In genomic region chr16:567362-568256, GRCh38 we compare ENCODE assay signal across 9 cellular contexts. TPM values are rescaled to one million over a fixed set of nuclear protein-coding genes. Genes with fewer than 3 reads are reported as not detected.
A peak's percentile ranks its signal among the peaks of the same experiment; 100 is the strongest.
DNase-seq lines count a peak whose midpoint lies in the region; ATAC-seq and TF ChIP-seq lines count a peak whose summit lies in the region.
"Had no signal": no experiment of that assay in that cellular context is flagged by ENCODE, and none has a peak within 500 bp of the region (broad histone marks: within the 10 kb centered on the region; RNA-seq: fewer than 3 reads in every experiment).

No MANE protein-coding gene starts in this region.

- CTCF ChIA-PET in OCI-LY7 (lab: Charles Lee; ENCODE audit: unreplicated experiment), result no interaction called here

- TF ChIP-seq CTCF in GM12875 (IDR thresholded peaks at IDR 0.05; ENCODE audit: borderline replicate concordance, insufficient read depth, low read depth, low read length), result no peak
- no peak for TF ChIP-seq CTCF in OCI-LY7 (conservative IDR thresholded peaks at IDR 0.05; ENCODE audit: low read length)
- TF ChIP-seq CTCF in esophagus muscularis mucosa (IDR thresholded peaks at IDR 0.05), result no peak

- no peaks in the 10 kb centered on the region for H4K20me1 ChIP-seq in OCI-LY7 (ENCODE audit: insufficient read depth, low read length)

- POLR2A ChIA-PET in OCI-LY7 (lab: Charles Lee), result no interaction called here

- peak overlapping the region; percentile 51 for H3K4me3 Mint-ChIP-seq in stimulated activated effector memory CD8-positive, alpha-beta T cell treated with anti-CD3 and anti-CD28 coated beads, Interleukin-12 subunit alpha, Interleukin-12 subunit beta, amount 100 ng/mL, for 72 hours

- no peaks in the 10 kb centered on the region for H3K36me3 ChIP-seq in OCI-LY7 (ENCODE audit: insufficient read depth, low read length)
- H3K36me3 ChIP-seq in esophagus muscularis mucosa, result peaks cover 0 to 9% (median 0%) of the 10 kb centered on the region in 4 donors

- peaks cover 35% of the 10 kb centered on the region for H3K4me1 Mint-ChIP-seq in stimulated activated effector memory CD8-positive, alpha-beta T cell treated with anti-CD3 and anti-CD28 coated beads, Interleukin-12 subunit alpha, Interleukin-12 subunit beta, amount 100 ng/mL, for 72 hours

- peak overlapping the region; percentile 38 for H3K4me3 ChIP-seq in GM12875 (ENCODE audit: low read depth, low read length)
- peak overlapping the region; percentile 46 for H3K4me3 ChIP-seq in OCI-LY7 (ENCODE audit: low read depth, low read length, poor library complexity, severe bottlenecking)
- H3K4me3 ChIP-seq in esophagus muscularis mucosa, result peak overlapping the region; percentile 43 to 52 (median 46)
- H3K4me3 ChIP-seq: MG63 had no signal

- TF ChIP-seq EP300 in esophagus muscularis mucosa (IDR thresholded peaks at IDR 0.05), result no peak

- H3K79me2 ChIP-seq in OCI-LY7 (ENCODE audit: insufficient read depth, low read depth, low read length), result peaks cover 7% of the 10 kb centered on the region; the same call in 1 of the 2 replicates

- H3K36me3 Mint-ChIP-seq in stimulated activated effector memory CD8-positive, alpha-beta T cell treated with anti-CD3 and anti-CD28 coated beads, Interleukin-12 subunit alpha, Interleukin-12 subunit beta, amount 100 ng/mL, for 72 hours, result no peaks in the 10 kb centered on the region

- peak overlapping the region; percentile 67 for H3K27ac ChIP-seq in OCI-LY7 (ENCODE audit: low read depth, low read length, poor library complexity, severe bottlenecking)
- H3K27ac ChIP-seq in esophagus muscularis mucosa (replicated peaks in 1 of 4), result peak overlapping the region; percentile 48 to 51 (median 50)

- H3K27ac Mint-ChIP-seq in stimulated activated effector memory CD8-positive, alpha-beta T cell treated with anti-CD3 and anti-CD28 coated beads, Interleukin-12 subunit alpha, Interleukin-12 subunit beta, amount 100 ng/mL, for 72 hours, result peak overlapping the region; percentile 61

- no peaks in the 10 kb centered on the region for H3K9me2 ChIP-seq in OCI-LY7 (ENCODE audit: insufficient read depth, low read length)

- peaks cover 35% of the 10 kb centered on the region for H3K4me1 ChIP-seq in OCI-LY7 (ENCODE audit: insufficient read depth, low read length, poor library complexity, severe bottlenecking)
- peaks cover 44 to 74% (median 58%) of the 10 kb centered on the region in 4 donors for H3K4me1 ChIP-seq in esophagus muscularis mucosa

- no peak for TF ChIP-seq POLR2A in esophagus muscularis mucosa (IDR thresholded peaks at IDR 0.05; ENCODE audit: low read depth)

- peak overlapping the region; percentile 75 for H3K4me2 ChIP-seq in OCI-LY7 (ENCODE audit: low read length)

- peaks cover 0 to 27% (median 0%) of the 10 kb centered on the region in 4 donors for H3K27me3 ChIP-seq in esophagus muscularis mucosa
- H3K27me3 ChIP-seq: MG63 had no signal

- no peak for ATAC-seq in stimulated activated effector memory CD8-positive, alpha-beta T cell treated with anti-CD3 and anti-CD28 coated beads, Interleukin-12 subunit alpha, Interleukin-12 subunit beta, amount 100 ng/mL, for 72 hours
- no peak for ATAC-seq in HG03378 (IDR thresholded peaks at IDR 0.05; ENCODE audit: unreplicated experiment)

- 89% methylated on average over 10 of the region's 35 CpGs for WGBS in esophagus muscularis mucosa

- DNase-seq in OCI-LY7 (ENCODE audit: low spot score) (no peak), esophagus muscularis mucosa (ENCODE audit: extremely low spot score) (no peak), SK-N-DZ (ENCODE audit: low spot score) (no peak), COLO829 (ENCODE audit: low spot score) (no peak)
- no peak for DNase-seq in stimulated activated effector memory CD8-positive, alpha-beta T cell treated with anti-CD3 and anti-CD28 coated beads, Interleukin-12 subunit alpha, Interleukin-12 subunit beta, amount 100 ng/mL, for 72 hours (ENCODE audit: low spot score in 2 of 2)
- DNase-seq: MG63 had no signal

- intact Hi-C loops in OCI-LY7 (cut with micrococcal nuclease; ENCODE audit: unreplicated experiment), result loop anchor here (5.0 kb wide), 1 partner anchor 185 kb away; the partner anchor contains the start of gene PGAP6
- intact Hi-C loops in esophagus muscularis mucosa (cut with DNase I), result no loop called here

- no peaks in the 10 kb centered on the region for H3K9me3 Mint-ChIP-seq in stimulated activated effector memory CD8-positive, alpha-beta T cell treated with anti-CD3 and anti-CD28 coated beads, Interleukin-12 subunit alpha, Interleukin-12 subunit beta, amount 100 ng/mL, for 72 hours

- BruUV-seq in OCI-LY7 (replicated peaks; lab: Mats Ljungman, UMichigan), result no TSS peak

- peak overlapping the region; percentile 40; the same call in 1 of the 2 replicates for H2AFZ ChIP-seq in OCI-LY7 (ENCODE audit: low read length)

- H3K9me3 ChIP-seq in OCI-LY7 (ENCODE audit: low read length) (no peaks in the 10 kb centered on the region), esophagus muscularis mucosa (no peaks in the 10 kb centered on the region)
- H3K9me3 ChIP-seq: MG63 had no signal

RNA-seq across cellular contexts. Expression of gene NHLRC4, which starts 0.8 kb away (rescaled TPM):
- 3.7 and 4.2 TPM in 2 replicates for total RNA-seq in OCI-LY7 (2014; rRNA removed; shearing (Covaris generic))
- total RNA-seq in OCI-LY7 (2022), result 2.5 and 2.6 TPM in 2 replicates
- total RNA-seq in esophagus muscularis mucosa, result 1 to 10 TPM; 1.2 to 2.6 (median 1.9) TPM
- polyA plus RNA-seq in SK-N-DZ (2014; cell fraction: cytosol; rRNA removed), result 1.3 and 1.8 TPM in 2 replicates
- 2.8 and 3.7 TPM in 2 replicates for polyA plus RNA-seq in SK-N-DZ (2014; cell fraction: nucleus; rRNA removed)

RNA-seq across cellular contexts. Expression of gene PIGQ, which starts 2.2 kb away (rescaled TPM):
- total RNA-seq in OCI-LY7 (2014; rRNA removed; shearing (Covaris generic)), result 32.3 and 39.0 TPM in 2 replicates
- total RNA-seq in OCI-LY7 (2022) (51.4 and 54.2 TPM in 2 replicates), esophagus muscularis mucosa (10 to 100 TPM; 36.1 to 46.4 (median 40.7) TPM)
- polyA plus RNA-seq in SK-N-DZ (2014; cell fraction: cytosol; rRNA removed), result 25.3 and 35.9 TPM in 2 replicates
- polyA plus RNA-seq in SK-N-DZ (2014; cell fraction: nucleus; rRNA removed), result 138 and 159 TPM in 2 replicates

RNA-seq across cellular contexts. Expression of gene PRR35, which starts 7.4 kb away (rescaled TPM):
- total RNA-seq in OCI-LY7 (2014; rRNA removed; shearing (Covaris generic)), result not detected in 2 replicates
- total RNA-seq in OCI-LY7 (2022), result not detected in 2 replicates
- not detected for total RNA-seq in esophagus muscularis mucosa
- polyA plus RNA-seq in SK-N-DZ (2014; cell fraction: cytosol; rRNA removed), result 0.06 and 0.24 TPM in 2 replicates
- not detected in 2 replicates for polyA plus RNA-seq in SK-N-DZ (2014; cell fraction: nucleus; rRNA removed)
- total RNA-seq: cardiac septum had no signal

RNA-seq across cellular contexts. Expression of gene RAB40C, which starts 22.3 kb away (rescaled TPM):
- 18.2 and 20.9 TPM in 2 replicates for total RNA-seq in OCI-LY7 (2014; rRNA removed; shearing (Covaris generic))
- 18.3 and 19.3 TPM in 2 replicates for total RNA-seq in OCI-LY7 (2022)
- 10 to 100 TPM; 20.8 to 25.3 (median 23.0) TPM for total RNA-seq in esophagus muscularis mucosa
- polyA plus RNA-seq in SK-N-DZ (2014; cell fraction: cytosol; rRNA removed), result 23.8 and 35.5 TPM in 2 replicates
- 41.2 and 43.2 TPM in 2 replicates for polyA plus RNA-seq in SK-N-DZ (2014; cell fraction: nucleus; rRNA removed)

RNA-seq across cellular contexts. Expression of gene CAPN15, which starts 40.1 kb away (rescaled TPM):
- 23.1 and 32.9 TPM in 2 replicates for total RNA-seq in OCI-LY7 (2014; rRNA removed; shearing (Covaris generic))
- total RNA-seq in OCI-LY7 (2022), result 43.9 and 54.0 TPM in 2 replicates
- 10 to 100 TPM; 24.9 to 44.7 (median 43.3) TPM for total RNA-seq in esophagus muscularis mucosa
- polyA plus RNA-seq in SK-N-DZ (2014; cell fraction: cytosol; rRNA removed), result 31.5 and 37.4 TPM in 2 replicates
- 93.2 and 148 TPM in 2 replicates for polyA plus RNA-seq in SK-N-DZ (2014; cell fraction: nucleus; rRNA removed)
